ENCODE assay signal across 11 cellular contexts in genomic region chr6:31067881-31068737, GRCh38.
"Had no signal": no experiment of that assay in that cellular context is flagged by ENCODE, and none has a peak within 500 bp of the region (broad histone marks: within the 10 kb centered on the region; RNA-seq: fewer than 3 reads in every experiment).

No MANE protein-coding gene starts in this region.

- H3K27ac ChIP-seq: body of pancreas, esophagus muscularis mucosa, lower lobe of right lung, transverse colon, uterus, WERI-Rb-1 had no signal

- H3K4me1 Mint-ChIP-seq: activated naive CD8-positive, alpha-beta T cell treated with anti-CD3 and anti-CD28 coated beads for 36 hours; central memory CD8-positive, alpha-beta T cell; T-helper 17 cell had no signal

- H3K4me3 Mint-ChIP-seq: activated naive CD8-positive, alpha-beta T cell treated with anti-CD3 and anti-CD28 coated beads for 36 hours; activated T-helper 1 cell treated with anti-CD3 and anti-CD28 coated beads, Interleukin-12 subunit alpha, Interleukin-12 subunit beta, Interleukin-2, Interleukin-4 antibody, amounts not matched to agents 30 ng/mL and 10 ng/mL and 1 ng/mL, durations not matched to agents 14 hours and 24 hours and 36 hours; central memory CD8-positive, alpha-beta T cell; nephron progenitor cell; T-helper 17 cell had no signal

- H3K27me3 Mint-ChIP-seq: activated naive CD8-positive, alpha-beta T cell treated with anti-CD3 and anti-CD28 coated beads for 36 hours had no signal

- H3K9me3 Mint-ChIP-seq: activated naive CD8-positive, alpha-beta T cell treated with anti-CD3 and anti-CD28 coated beads for 36 hours; activated T-helper 1 cell treated with anti-CD3 and anti-CD28 coated beads, Interleukin-12 subunit alpha, Interleukin-12 subunit beta, Interleukin-2, Interleukin-4 antibody, amounts not matched to agents 30 ng/mL and 10 ng/mL and 1 ng/mL, durations not matched to agents 14 hours and 24 hours and 36 hours; central memory CD8-positive, alpha-beta T cell; nephron progenitor cell had no signal

- H3K36me3 Mint-ChIP-seq: activated naive CD8-positive, alpha-beta T cell treated with anti-CD3 and anti-CD28 coated beads for 36 hours had no signal

- H3K27ac Mint-ChIP-seq: activated naive CD8-positive, alpha-beta T cell treated with anti-CD3 and anti-CD28 coated beads for 36 hours; activated T-helper 1 cell treated with anti-CD3 and anti-CD28 coated beads, Interleukin-12 subunit alpha, Interleukin-12 subunit beta, Interleukin-2, Interleukin-4 antibody, amounts not matched to agents 30 ng/mL and 10 ng/mL and 1 ng/mL, durations not matched to agents 14 hours and 24 hours and 36 hours; nephron progenitor cell; T-helper 17 cell had no signal
